Comparison of ENCODE assay signal across 28 cellular contexts in the genomic region with DNA sequence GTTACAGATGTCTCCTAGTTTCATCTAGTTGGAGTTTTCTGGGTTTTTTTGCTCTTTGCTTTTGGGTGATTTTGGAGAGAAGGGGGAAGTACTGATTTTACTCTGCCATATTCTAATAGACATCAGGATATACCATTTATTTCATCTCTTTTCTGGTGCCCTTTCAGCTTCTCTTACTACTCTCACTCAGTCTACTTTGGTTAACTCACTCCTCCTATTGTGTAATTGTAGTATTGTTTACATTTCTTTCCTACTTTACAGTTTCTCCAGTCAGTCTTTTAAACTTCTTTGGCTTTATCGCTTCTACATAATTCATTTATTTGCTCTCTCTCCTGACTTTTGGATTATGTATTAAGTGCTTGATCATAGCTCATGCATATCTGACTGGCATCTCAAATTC.
"Had no signal": no experiment of that assay in that cellular context is flagged by ENCODE, and none has a peak within 500 bp of the region (broad histone marks: within the 10 kb centered on the region; RNA-seq: fewer than 3 reads in every experiment).

No MANE protein-coding gene starts in this region.

- H3K27me3 Mint-ChIP-seq: naive B cell; stimulated activated naive CD8-positive, alpha-beta T cell treated with anti-CD3 and anti-CD28 coated beads, Interleukin-15, Interleukin-2, amounts not matched to agents 100 ng/mL and 50 ng/mL, for 24 hours; type B pancreatic cell had no signal

- H3K36me3 ChIP-seq: prostate gland, uterus had no signal

- H3K9me3 ChIP-seq: left ventricle myocardium inferior, pancreas, prostate gland, suprapubic skin, tibial nerve, uterus had no signal

- H3K27ac ChIP-seq: left ventricle myocardium inferior, pancreas, prostate gland, skin epidermis, suprapubic skin, tibial nerve, uterus had no signal

- H3K9me3 Mint-ChIP-seq: immature natural killer cell; mesothelial cell of epicardium; naive B cell; natural killer cell; stimulated activated naive CD8-positive, alpha-beta T cell treated with anti-CD3 and anti-CD28 coated beads, Interleukin-15, Interleukin-2, amounts not matched to agents 100 ng/mL and 50 ng/mL, for 24 hours; type B pancreatic cell had no signal

- DNase-seq: hypothalamus; immature natural killer cell; kidney; left colon; left ventricle myocardium inferior; mesendoderm; naive B cell; natural killer cell; nephron progenitor cell; pancreas; posterior cingulate gyrus; retina; right cardiac atrium; stimulated activated CD4-positive, alpha-beta T cell treated with anti-CD3 and anti-CD28 coated beads, Interleukin-12 subunit alpha, Interleukin-12 subunit beta, amount 100 ng/mL, for 4 hours; stimulated activated CD4-positive, alpha-beta T cell treated with anti-CD3 and anti-CD28 coated beads, Interleukin-15, amount 100 ng/mL, for 24 hours; stimulated activated CD4-positive, alpha-beta T cell treated with anti-CD3 and anti-CD28 coated beads, Interleukin-2, amount 100 ng/mL, for 24 hours; stimulated activated CD4-positive, alpha-beta T cell treated with anti-CD3 and anti-CD28 coated beads, Interleukin-4, amount 100 ng/mL, for 1 hour; stimulated activated naive CD4-positive, alpha-beta T cell; uterus had no signal

- H3K4me3 ChIP-seq: left ventricle myocardium inferior, lung, pancreas, prostate gland, skin epidermis, suprapubic skin, tibial nerve, uterus had no signal

- H3K27ac Mint-ChIP-seq: immature natural killer cell, mesothelial cell of epicardium, natural killer cell, nephron progenitor cell, type B pancreatic cell had no signal

- H3K4me3 Mint-ChIP-seq: immature natural killer cell; mesothelial cell of epicardium; natural killer cell; nephron progenitor cell; stimulated activated naive CD8-positive, alpha-beta T cell treated with anti-CD3 and anti-CD28 coated beads, Interleukin-15, Interleukin-2, amounts not matched to agents 100 ng/mL and 50 ng/mL, for 24 hours; type B pancreatic cell had no signal

- H3K4me1 ChIP-seq: uterus had no signal

- H3K27me3 ChIP-seq: pancreas, suprapubic skin, tibial nerve, uterus had no signal

- ATAC-seq: left colon, natural killer cell, pancreas, right cardiac atrium, sciatic nerve had no signal
